In genomic region chr1:16351994-16352841, GRCh38 we compare ENCODE assay signal across 8 cellular contexts. TPM values are rescaled to one million over a fixed set of nuclear protein-coding genes. Genes with fewer than 3 reads are reported as not detected.
A peak's percentile ranks its signal among the peaks of the same experiment; 100 is the strongest.
DNase-seq lines count a peak whose midpoint lies in the region; ATAC-seq and TF ChIP-seq lines count a peak whose summit lies in the region.

Gene FBXO42 (minus strand): TSS chr1:16352480. CDS start chr1:16315418, 37,062 bp downstream.

- DNase-seq in AG09319 (ENCODE audit: extremely low read depth, low read depth) = peak; percentile 81
- DNase-seq in NCI-H345 (lab: John Stamatoyannopoulos, UW) = peak; percentile 92
- peak; percentile 94 for DNase-seq in activated B cell treated with CpG ODN at 0.5 μM for 24 hours
- DNase-seq in central memory CD4-positive, alpha-beta T cell = peak; percentile 94
- peak; percentile 88 for DNase-seq in iris pigment epithelial cell (ENCODE audit: low read depth)
- peak; percentile 88 for DNase-seq in stimulated activated CD4-positive, alpha-beta T cell treated with anti-CD3 and anti-CD28 coated beads, Interleukin-12 subunit alpha, Interleukin-12 subunit beta, amount 100 ng/mL, for 4 hours

- peak within 1 kb of the TSS; percentile 88 for H3K4me3 Mint-ChIP-seq in activated B cell treated with CpG ODN at 0.5 μM for 24 hours

- POLR2A ChIA-PET in activated B cell treated with CpG ODN at 0.5 μM for 24 hours (lab: Charles Lee) = interaction anchor here (0.6 to 1.9 kb wide), 11 partner anchors 10 to 729 kb away, joined by 3 to 24 read pairs (median 5); partner anchors contain the start of genes RNU1-1 and SZRD1

- H3K9me3 Mint-ChIP-seq in activated B cell treated with CpG ODN at 0.5 μM for 24 hours = no peaks in the 10 kb centered on the region

- no peaks in the 10 kb centered on the region for H3K27me3 Mint-ChIP-seq in activated B cell treated with CpG ODN at 0.5 μM for 24 hours

- intact Hi-C loops in activated B cell treated with CpG ODN at 0.5 μM for 24 hours (cut with micrococcal nuclease) = loop anchor here (1.0 to 5.0 kb wide), 6 partner anchors 15 to 600 kb away; partner anchors contain the start of genes CPLANE2, NECAP2 and SZRD1

- CTCF ChIA-PET in activated B cell treated with CpG ODN at 0.5 μM for 24 hours (lab: Charles Lee) = interaction anchor here (0.6 to 2.0 kb wide), 5 partner anchors 9 to 88 kb away, joined by 3 to 13 read pairs (median 3); partner anchors contain the start of gene NECAP2

- TF ChIP-seq CTCF in AG09319 (IDR thresholded peaks at IDR 0.05; ENCODE audit: low read depth, low read length) (peak; percentile 21), activated B cell treated with CpG ODN at 0.5 μM for 24 hours (IDR thresholded peaks at IDR 0.05) (no peak)

- peaks cover 38% of the 10 kb centered on the region for H3K4me1 Mint-ChIP-seq in activated B cell treated with CpG ODN at 0.5 μM for 24 hours

- peak within 1 kb of the TSS; percentile 88 for H3K27ac Mint-ChIP-seq in activated B cell treated with CpG ODN at 0.5 μM for 24 hours

- peaks cover 1% of the 10 kb centered on the region for H3K36me3 Mint-ChIP-seq in activated B cell treated with CpG ODN at 0.5 μM for 24 hours (ENCODE audit: low read depth)

- peak; percentile 88 for ATAC-seq in GM19025 (IDR thresholded peaks at IDR 0.05; ENCODE audit: low read depth, unreplicated experiment)
- peak; percentile 94 for ATAC-seq in HG03280 (IDR thresholded peaks at IDR 0.05; ENCODE audit: unreplicated experiment)
- ATAC-seq in activated B cell treated with CpG ODN at 0.5 μM for 24 hours (ENCODE audit: low read depth) = peak; percentile 91

RNA-seq across cellular contexts. Expression of gene FBXO42, which starts in this region (rescaled TPM):
- total RNA-seq in activated B cell treated with CpG ODN at 0.5 μM for 24 hours = 19.0 and 20.5 TPM in 2 replicates

Comparison
In these comparisons a context has a peak if more than half of its experiments do, and no peak if none do; other contexts are left out.
1. Peak in every context shown above with its lines: DNase-seq and ATAC-seq.